8 cellular contexts compared by ENCODE assay signal in the genomic region with DNA sequence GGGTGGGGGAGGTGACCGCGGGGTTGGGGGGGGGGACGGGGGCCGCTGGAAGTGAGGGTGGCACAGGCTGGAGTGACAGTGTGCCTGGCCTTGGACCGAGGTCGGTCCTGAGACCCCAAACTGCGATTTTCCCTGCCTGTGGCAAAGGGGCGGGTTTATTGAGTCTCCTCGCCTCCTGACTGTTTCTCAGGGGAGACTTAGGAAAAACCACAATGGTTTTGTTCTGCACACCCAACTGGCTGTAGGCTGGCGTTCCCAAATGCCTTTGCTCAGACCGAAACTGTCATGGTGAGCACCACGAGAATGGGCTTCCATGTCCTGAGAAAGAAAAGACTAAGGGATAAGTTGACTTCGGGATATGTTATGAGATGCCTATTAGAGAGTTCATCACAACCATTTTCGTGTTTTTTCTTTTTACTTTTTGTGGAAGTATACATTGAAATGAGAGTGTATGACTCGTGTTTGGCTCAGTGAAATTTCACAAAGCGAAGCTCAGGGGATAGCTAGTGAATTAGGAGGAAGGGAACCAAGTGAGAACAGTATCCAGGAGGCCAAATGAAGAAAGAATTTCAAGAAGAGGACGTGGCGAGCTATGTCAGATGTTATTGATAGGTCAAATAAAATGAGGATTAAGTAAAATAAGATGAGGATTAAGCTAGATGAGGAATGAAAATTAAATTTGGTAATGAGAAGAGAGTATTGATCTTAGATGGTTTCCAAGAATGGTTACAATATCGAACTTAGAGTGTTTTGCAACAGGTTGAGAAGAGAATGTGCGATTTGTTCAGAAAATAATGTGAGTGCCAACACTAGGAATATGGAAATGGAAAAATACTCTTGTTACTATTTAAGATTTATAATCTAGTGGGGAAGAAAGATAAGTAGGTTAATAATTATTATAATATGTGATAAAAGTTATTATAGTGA. TPM values are rescaled to one million over a fixed set of nuclear protein-coding genes. Genes with fewer than 3 reads are reported as not detected.
DNase-seq lines count a peak whose midpoint lies in the region; ATAC-seq, FAIRE-seq and TF ChIP-seq lines count a peak whose summit lies in the region.

No MANE protein-coding gene starts in this region.

- no peak overlapping the region for H3K27ac ChIP-seq in BLaER1
- peak overlapping the region; percentile 71 to 90 (median 85) for H3K27ac ChIP-seq in gastroesophageal sphincter
- no peak overlapping the region for H3K27ac ChIP-seq in parathyroid adenoma

- no peaks in the 10 kb centered on the region for H4K20me1 ChIP-seq in BLaER1

- H3K9me3 ChIP-seq in BLaER1 (peaks cover 37% of the 10 kb centered on the region), gastroesophageal sphincter (peaks cover 0 to 2% (median 0%) of the 10 kb centered on the region in 3 donors), parathyroid adenoma (ENCODE audit: control insufficient read depth, low read length) (no peaks in the 10 kb centered on the region)

- peak; percentile 23 for FAIRE-seq in GM19239 (lab: Jason Lieb, UNC)

- no peak for DNase-seq in GM19239 (ENCODE audit: insufficient read length, low spot score)
- DNase-seq in SK-N-DZ (ENCODE audit: low spot score), result peak; percentile 46
- no peak for DNase-seq in middle frontal gyrus (ENCODE audit: extremely low spot score, low spot score)

- H3K79me2 ChIP-seq in parathyroid adenoma, result peaks cover 12% of the 10 kb centered on the region

- ATAC-seq in gastroesophageal sphincter (peak; percentile 6), HG02610 (IDR thresholded peaks at IDR 0.05; ENCODE audit: unreplicated experiment) (no peak), GM19467 (IDR thresholded peaks at IDR 0.05; ENCODE audit: unreplicated experiment) (no peak)

- TF ChIP-seq POLR2A in gastroesophageal sphincter (IDR thresholded peaks at IDR 0.05), result no peak

- H3K4me2 ChIP-seq in BLaER1 (peak overlapping the region; percentile 90), parathyroid adenoma (ENCODE audit: low read length) (peak overlapping the region; percentile 85)

- peaks cover 29% of the 10 kb centered on the region for H3K36me3 ChIP-seq in BLaER1
- no peaks in the 10 kb centered on the region for H3K36me3 ChIP-seq in gastroesophageal sphincter
- no peaks in the 10 kb centered on the region for H3K36me3 ChIP-seq in parathyroid adenoma (ENCODE audit: control insufficient read depth, insufficient read depth, low read length)

- H3K4me1 ChIP-seq in BLaER1 (peaks cover 11% of the 10 kb centered on the region), gastroesophageal sphincter (peaks cover 0 to 18% (median 0%) of the 10 kb centered on the region in 3 donors), parathyroid adenoma (peaks cover 2% of the 10 kb centered on the region)

- H3K4me3 ChIP-seq in BLaER1 (peak overlapping the region; percentile 82), gastroesophageal sphincter (peak overlapping the region; percentile 62 to 88), parathyroid adenoma (ENCODE audit: low read depth, low read length) (peak overlapping the region; percentile 59)

- TF ChIP-seq CTCF in gastroesophageal sphincter (IDR thresholded peaks at IDR 0.05), result no peak
- no peak for TF ChIP-seq CTCF in parathyroid adenoma (IDR thresholded peaks at IDR 0.05)

- 16 to 24% methylated on average over 11 to 16 of the region's 20 CpGs for WGBS in gastroesophageal sphincter (ENCODE audit: low coverage in 1 of 2), 2 donors

- H2AFZ ChIP-seq in parathyroid adenoma, result peak overlapping the region; percentile 61

- H3K27me3 ChIP-seq in BLaER1 (no peaks in the 10 kb centered on the region), gastroesophageal sphincter (no peaks in the 10 kb centered on the region), parathyroid adenoma (ENCODE audit: control insufficient read depth, insufficient read depth, low read length) (no peaks in the 10 kb centered on the region)

- peak overlapping the region; percentile 71; the same call in 1 of the 2 replicates for H3K9ac ChIP-seq in BLaER1
- no peak overlapping the region for H3K9ac ChIP-seq in parathyroid adenoma

- TF ChIP-seq EP300 in gastroesophageal sphincter (IDR thresholded peaks at IDR 0.05), result no peak

RNA-seq across cellular contexts. Expression of gene NET1, which starts 0.9 kb away (rescaled TPM):
- polyA plus RNA-seq in SK-N-DZ (2014; cell fraction: cytosol; rRNA removed), result 59.8 and 60.8 TPM in 2 replicates
- polyA plus RNA-seq in SK-N-DZ (2014; cell fraction: nucleus; rRNA removed), result 32.7 and 37.7 TPM in 2 replicates
- 100 to 1,000 TPM; 288 to 401 (median 343) TPM for total RNA-seq in gastroesophageal sphincter

RNA-seq across cellular contexts. Expression of gene TUBAL3, which starts 8.6 kb away (rescaled TPM):
- polyA plus RNA-seq in SK-N-DZ (2014; cell fraction: cytosol; rRNA removed), result not detected in 2 replicates
- polyA plus RNA-seq in SK-N-DZ (2014; cell fraction: nucleus; rRNA removed), result not detected in 2 replicates
- 1 to 10 TPM in 1 of 4 donors, under 1 TPM in 1, not detected in 2; 0.62 to 2.0 TPM for total RNA-seq in gastroesophageal sphincter

RNA-seq across cellular contexts. Expression of gene UCN3, which starts 48.5 kb away (rescaled TPM):
- polyA plus RNA-seq in SK-N-DZ (2014; cell fraction: cytosol; rRNA removed), result not detected in 2 replicates
- not detected in 2 replicates for polyA plus RNA-seq in SK-N-DZ (2014; cell fraction: nucleus; rRNA removed)
- not detected for total RNA-seq in gastroesophageal sphincter

Comparison
In these comparisons a context has a peak if more than half of its experiments do, and no peak if none do; other contexts are left out.
1. H3K27ac ChIP-seq: peak in gastroesophageal sphincter (4 of 4); none in BLaER1 (single experiment) and parathyroid adenoma (single experiment).
2. Peak in every context shown above with its lines, with median percentiles within 50 percentile points of each other: H3K4me3 ChIP-seq.